ENCODE assay signal across 1 cellular context in the genomic region with DNA sequence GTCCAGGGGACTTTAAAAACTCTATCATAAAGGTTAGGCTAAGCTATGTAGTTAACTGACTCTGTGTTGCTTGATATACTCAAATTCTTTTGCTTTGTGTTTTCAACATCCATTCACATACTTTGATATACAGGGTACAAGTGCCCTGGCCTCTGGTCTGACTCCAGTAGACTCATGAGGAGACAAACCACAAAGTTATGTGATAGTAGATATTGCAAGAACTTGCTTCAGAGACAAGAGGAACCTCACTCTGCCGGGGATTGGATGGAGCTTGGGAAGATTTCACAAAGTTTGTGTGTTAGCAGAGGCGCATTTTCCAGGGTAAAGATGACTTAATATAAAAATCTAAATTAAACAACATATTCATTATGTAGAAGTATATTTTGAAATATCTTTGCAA.
TF ChIP-seq lines count a peak whose summit lies in the region.

No MANE protein-coding gene starts in this region.

TF ChIP-seq in SK-N-SH, 30 proteins besides CTCF, POLR2A, EP300 and RAD21 (continued from another document):
- TF ChIP-seq MEF2A (IDR thresholded peaks at IDR 0.05; ENCODE audit: borderline replicate concordance, low read depth), result no peak
- TF ChIP-seq RCOR1 (IDR thresholded peaks at IDR 0.05; ENCODE audit: low read length), result no peak
- TF ChIP-seq JUND (IDR thresholded peaks at IDR 0.05), result no peak
- TF ChIP-seq TAF1 (IDR thresholded peaks at IDR 0.05; ENCODE audit: borderline replicate concordance, low read depth, low read length), result no peak
- TF ChIP-seq, protein P1, sequence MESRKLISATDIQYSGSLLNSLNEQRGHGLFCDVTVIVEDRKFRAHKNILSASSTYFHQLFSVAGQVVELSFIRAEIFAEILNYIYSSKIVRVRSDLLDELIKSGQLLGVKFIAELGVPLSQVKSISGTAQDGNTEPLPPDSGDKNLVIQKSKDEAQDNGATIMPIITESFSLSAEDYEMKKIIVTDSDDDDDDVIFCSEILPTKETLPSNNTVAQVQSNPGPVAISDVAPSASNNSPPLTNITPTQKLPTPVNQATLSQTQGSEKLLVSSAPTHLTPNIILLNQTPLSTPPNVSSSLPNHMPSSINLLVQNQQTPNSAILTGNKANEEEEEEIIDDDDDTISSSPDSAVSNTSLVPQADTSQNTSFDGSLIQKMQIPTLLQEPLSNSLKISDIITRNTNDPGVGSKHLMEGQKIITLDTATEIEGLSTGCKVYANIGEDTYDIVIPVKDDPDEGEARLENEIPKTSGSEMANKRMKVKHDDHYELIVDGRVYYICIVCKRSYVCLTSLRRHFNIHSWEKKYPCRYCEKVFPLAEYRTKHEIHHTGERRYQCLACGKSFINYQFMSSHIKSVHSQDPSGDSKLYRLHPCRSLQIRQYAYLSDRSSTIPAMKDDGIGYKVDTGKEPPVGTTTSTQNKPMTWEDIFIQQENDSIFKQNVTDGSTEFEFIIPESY (IDR thresholded peaks at IDR 0.05; ENCODE audit: borderline replicate concordance, low read depth), result no peak
- TF ChIP-seq GABPA (IDR thresholded peaks at IDR 0.05; ENCODE audit: low read depth), result no peak
- TF ChIP-seq, protein P2, sequence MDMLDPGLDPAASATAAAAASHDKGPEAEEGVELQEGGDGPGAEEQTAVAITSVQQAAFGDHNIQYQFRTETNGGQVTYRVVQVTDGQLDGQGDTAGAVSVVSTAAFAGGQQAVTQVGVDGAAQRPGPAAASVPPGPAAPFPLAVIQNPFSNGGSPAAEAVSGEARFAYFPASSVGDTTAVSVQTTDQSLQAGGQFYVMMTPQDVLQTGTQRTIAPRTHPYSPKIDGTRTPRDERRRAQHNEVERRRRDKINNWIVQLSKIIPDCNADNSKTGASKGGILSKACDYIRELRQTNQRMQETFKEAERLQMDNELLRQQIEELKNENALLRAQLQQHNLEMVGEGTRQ (IDR thresholded peaks at IDR 0.05; ENCODE audit: borderline replicate concordance, low read depth, low read length), result no peak
- no peak for TF ChIP-seq MXI1 (IDR thresholded peaks at IDR 0.05; ENCODE audit: low read depth, low read length)
- TF ChIP-seq EZH2phosphoT487 (IDR thresholded peaks at IDR 0.05; ENCODE audit: borderline replicate concordance, low read depth), result no peak
- TF ChIP-seq, protein P3, sequence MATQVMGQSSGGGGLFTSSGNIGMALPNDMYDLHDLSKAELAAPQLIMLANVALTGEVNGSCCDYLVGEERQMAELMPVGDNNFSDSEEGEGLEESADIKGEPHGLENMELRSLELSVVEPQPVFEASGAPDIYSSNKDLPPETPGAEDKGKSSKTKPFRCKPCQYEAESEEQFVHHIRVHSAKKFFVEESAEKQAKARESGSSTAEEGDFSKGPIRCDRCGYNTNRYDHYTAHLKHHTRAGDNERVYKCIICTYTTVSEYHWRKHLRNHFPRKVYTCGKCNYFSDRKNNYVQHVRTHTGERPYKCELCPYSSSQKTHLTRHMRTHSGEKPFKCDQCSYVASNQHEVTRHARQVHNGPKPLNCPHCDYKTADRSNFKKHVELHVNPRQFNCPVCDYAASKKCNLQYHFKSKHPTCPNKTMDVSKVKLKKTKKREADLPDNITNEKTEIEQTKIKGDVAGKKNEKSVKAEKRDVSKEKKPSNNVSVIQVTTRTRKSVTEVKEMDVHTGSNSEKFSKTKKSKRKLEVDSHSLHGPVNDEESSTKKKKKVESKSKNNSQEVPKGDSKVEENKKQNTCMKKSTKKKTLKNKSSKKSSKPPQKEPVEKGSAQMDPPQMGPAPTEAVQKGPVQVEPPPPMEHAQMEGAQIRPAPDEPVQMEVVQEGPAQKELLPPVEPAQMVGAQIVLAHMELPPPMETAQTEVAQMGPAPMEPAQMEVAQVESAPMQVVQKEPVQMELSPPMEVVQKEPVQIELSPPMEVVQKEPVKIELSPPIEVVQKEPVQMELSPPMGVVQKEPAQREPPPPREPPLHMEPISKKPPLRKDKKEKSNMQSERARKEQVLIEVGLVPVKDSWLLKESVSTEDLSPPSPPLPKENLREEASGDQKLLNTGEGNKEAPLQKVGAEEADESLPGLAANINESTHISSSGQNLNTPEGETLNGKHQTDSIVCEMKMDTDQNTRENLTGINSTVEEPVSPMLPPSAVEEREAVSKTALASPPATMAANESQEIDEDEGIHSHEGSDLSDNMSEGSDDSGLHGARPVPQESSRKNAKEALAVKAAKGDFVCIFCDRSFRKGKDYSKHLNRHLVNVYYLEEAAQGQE (IDR thresholded peaks at IDR 0.05; ENCODE audit: low read depth, low read length), result no peak
- TF ChIP-seq SMC3 (IDR thresholded peaks at IDR 0.05; ENCODE audit: low read depth, low read length), result no peak
- TF ChIP-seq ELF1 (IDR thresholded peaks at IDR 0.05), result no peak
- no peak for TF ChIP-seq YY1 (IDR thresholded peaks at IDR 0.05; ENCODE audit: low read depth)
- TF ChIP-seq RXRA (IDR thresholded peaks at IDR 0.05; ENCODE audit: borderline replicate concordance, low read depth), result no peak
- no peak for TF ChIP-seq CHD2 (IDR thresholded peaks at IDR 0.05; ENCODE audit: low read length, partially characterized antibody)
- TF ChIP-seq SIN3A (IDR thresholded peaks at IDR 0.05; ENCODE audit: borderline replicate concordance, low read depth, low read length), result no peak
- TF ChIP-seq NFIC (IDR thresholded peaks at IDR 0.05; ENCODE audit: borderline replicate concordance), result no peak
- TF ChIP-seq RFX5 (IDR thresholded peaks at IDR 0.05; ENCODE audit: low read length), result no peak
